20 cellular contexts compared by ENCODE assay signal in the genomic region with DNA sequence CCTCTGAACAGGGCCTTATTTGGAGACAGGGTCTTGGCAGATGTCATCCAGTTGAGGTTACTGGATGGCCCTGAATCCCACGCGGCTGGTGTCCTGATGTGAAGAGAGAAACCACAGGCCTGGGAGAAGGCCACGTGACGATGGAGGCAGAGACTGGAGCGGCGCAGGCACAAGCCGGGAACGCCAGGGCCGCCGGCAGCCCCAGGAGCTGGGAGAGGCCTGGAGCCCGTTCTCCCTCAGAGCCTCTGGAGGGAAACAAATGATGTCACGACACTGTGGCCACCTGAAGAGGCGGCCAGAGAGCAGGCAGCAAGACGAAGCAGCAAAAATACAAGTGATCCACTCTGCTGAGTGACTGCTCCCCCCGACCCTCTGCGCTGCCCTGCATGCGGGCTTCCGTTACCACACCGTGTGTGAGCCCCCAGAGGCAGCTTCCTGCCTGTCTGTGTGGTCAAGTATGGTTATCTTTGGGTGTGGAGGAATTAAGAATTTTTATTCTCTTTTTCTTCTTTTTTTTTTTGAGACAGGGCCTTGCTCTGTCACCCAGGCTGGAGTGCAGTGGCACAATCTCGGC. TPM values are rescaled to one million over a fixed set of nuclear protein-coding genes. Genes with fewer than 3 reads are reported as not detected.
DNase-seq lines count a peak whose midpoint lies in the region; ATAC-seq and TF ChIP-seq lines count a peak whose summit lies in the region.
"Had no signal": no experiment of that assay in that cellular context is flagged by ENCODE, and none has a peak within 500 bp of the region (broad histone marks: within the 10 kb centered on the region; RNA-seq: fewer than 3 reads in every experiment).

No MANE protein-coding gene starts in this region.

- H3K27me3 ChIP-seq in CD8-positive, alpha-beta T cell (ENCODE audit: insufficient read depth, low read length): no peaks in the 10 kb centered on the region
- H3K27me3 ChIP-seq in suprapubic skin: peaks cover 18% of the 10 kb centered on the region
- H3K27me3 ChIP-seq: vagina had no signal

- no peaks in the 10 kb centered on the region for H3K36me3 ChIP-seq in CD8-positive, alpha-beta T cell (ENCODE audit: insufficient read depth, low read length)
- no peaks in the 10 kb centered on the region for H3K36me3 ChIP-seq in KOPT-K1 (ENCODE audit: insufficient read depth, low read length)
- H3K36me3 ChIP-seq in suprapubic skin: no peaks in the 10 kb centered on the region
- H3K36me3 ChIP-seq: lower lobe of right lung, vagina had no signal

- peak in 2 of 7 experiments; percentile 26 for DNase-seq in CD8-positive, alpha-beta T cell
- DNase-seq in activated naive CD4-positive, alpha-beta T cell treated with anti-CD3 and anti-CD28 coated beads, Interleukin-2, amount 50 U/mL, for 72 hours (ENCODE audit: low spot score in 2 of 2): no peak
- DNase-seq in neural crest cell (ENCODE audit: low read depth, low spot score) (no peak), NCI-H1105 (lab: John Stamatoyannopoulos, UW) (no peak), suprapubic skin (ENCODE audit: low spot score in 2 of 2) (no peak)
- DNase-seq: amniotic stem cell; KBM-7; lower lobe of right lung; NCI-H1417 treated with DMSO at 0.1 percent for 48 hours; NCI-H226; stimulated activated naive CD4-positive, alpha-beta T cell; T-helper 9 cell had no signal

- H3K27ac ChIP-seq in CD8-positive, alpha-beta T cell (ENCODE audit: low read depth, low read length): no peak overlapping the region
- peak overlapping the region; percentile 80 for H3K27ac ChIP-seq in KOPT-K1 (ENCODE audit: low read depth, low read length, poor library complexity, severe bottlenecking)
- H3K27ac ChIP-seq in suprapubic skin: no peak overlapping the region
- H3K27ac ChIP-seq: C4-2B, lower lobe of right lung, vagina had no signal

- no peaks in the 10 kb centered on the region for H3K27me3 Mint-ChIP-seq in CD8-positive, alpha-beta T cell (ENCODE audit: low read depth)
- H3K27me3 Mint-ChIP-seq in neural crest cell (ENCODE audit: low read depth): peaks cover 21% of the 10 kb centered on the region

- no peaks in the 10 kb centered on the region for H3K9me3 ChIP-seq in CD8-positive, alpha-beta T cell (ENCODE audit: low read length)
- no peaks in the 10 kb centered on the region for H3K9me3 ChIP-seq in KOPT-K1 (ENCODE audit: insufficient read depth, low read length, poor library complexity, severe bottlenecking)
- no peaks in the 10 kb centered on the region for H3K9me3 ChIP-seq in suprapubic skin
- H3K9me3 ChIP-seq: lower lobe of right lung, vagina had no signal

- no peaks in the 10 kb centered on the region for H3K36me3 Mint-ChIP-seq in CD8-positive, alpha-beta T cell
- H3K36me3 Mint-ChIP-seq in activated naive CD4-positive, alpha-beta T cell treated with anti-CD3 and anti-CD28 coated beads, Interleukin-2, amount 50 U/mL, for 72 hours: peaks cover 0 to 16% of the 10 kb centered on the region in 2 donors
- H3K36me3 Mint-ChIP-seq in neural crest cell (ENCODE audit: low read depth): no peaks in the 10 kb centered on the region

- WGBS in suprapubic skin: 73% methylated on average over 20 of the region's 20 CpGs

- no peak overlapping the region for H3K4me3 ChIP-seq in CD8-positive, alpha-beta T cell (ENCODE audit: low read depth, low read length)
- no peak overlapping the region for H3K4me3 ChIP-seq in suprapubic skin
- H3K4me3 ChIP-seq: lower lobe of right lung, vagina had no signal

- CTCF ChIA-PET in CD8-positive, alpha-beta T cell (lab: Charles Lee): interaction anchor here (1.7 to 10.2 kb wide), 3 partner anchors 8 to 70 kb away, joined by 5 to 126 read pairs (median 14); a partner anchor contains a TSS

- peak overlapping the region; percentile 82 for H3K27ac Mint-ChIP-seq in CD8-positive, alpha-beta T cell
- peak overlapping the region; percentile 84 to 97 for H3K27ac Mint-ChIP-seq in activated naive CD4-positive, alpha-beta T cell treated with anti-CD3 and anti-CD28 coated beads, Interleukin-2, amount 50 U/mL, for 72 hours
- peak overlapping the region; percentile 19 for H3K27ac Mint-ChIP-seq in neural crest cell (ENCODE audit: unreplicated experiment)

- intact Hi-C loops in CD8-positive, alpha-beta T cell (cut with DNase I, micrococcal nuclease): no loop called here

- no peak for ATAC-seq in CD8-positive, alpha-beta T cell
- no peak for ATAC-seq in activated naive CD4-positive, alpha-beta T cell treated with anti-CD3 and anti-CD28 coated beads, Interleukin-2, amount 50 U/mL, for 72 hours
- no peak for ATAC-seq in HG02938 (IDR thresholded peaks at IDR 0.05; ENCODE audit: unreplicated experiment)
- ATAC-seq: HCT116, lower lobe of right lung had no signal

- H3K4me3 Mint-ChIP-seq in CD8-positive, alpha-beta T cell: peak overlapping the region; percentile 64
- no peak overlapping the region for H3K4me3 Mint-ChIP-seq in neural crest cell

- H3K4me1 ChIP-seq in CD8-positive, alpha-beta T cell (ENCODE audit: insufficient read depth, low read length): peaks cover 68% of the 10 kb centered on the region
- H3K4me1 ChIP-seq in suprapubic skin: peaks cover 13% of the 10 kb centered on the region

- H3K9me3 Mint-ChIP-seq in CD8-positive, alpha-beta T cell: no peaks in the 10 kb centered on the region
- peaks cover 0 to 8% of the 10 kb centered on the region in 2 donors for H3K9me3 Mint-ChIP-seq in activated naive CD4-positive, alpha-beta T cell treated with anti-CD3 and anti-CD28 coated beads, Interleukin-2, amount 50 U/mL, for 72 hours
- no peaks in the 10 kb centered on the region for H3K9me3 Mint-ChIP-seq in neural crest cell

- peaks cover 63% of the 10 kb centered on the region for H3K4me1 Mint-ChIP-seq in CD8-positive, alpha-beta T cell (ENCODE audit: low read depth)
- H3K4me1 Mint-ChIP-seq in neural crest cell: no peaks in the 10 kb centered on the region

- TF ChIP-seq EP300 in suprapubic skin (IDR thresholded peaks at IDR 0.05): no peak

- no peak for TF ChIP-seq POLR2A in suprapubic skin (IDR thresholded peaks at IDR 0.05)

- TF ChIP-seq CTCF in CD8-positive, alpha-beta T cell (IDR thresholded peaks at IDR 0.05): no peak
- no peak for TF ChIP-seq CTCF in neural crest cell (conservative IDR thresholded peaks at IDR 0.05)
- no peak for TF ChIP-seq CTCF in suprapubic skin (IDR thresholded peaks at IDR 0.05)

- POLR2A ChIA-PET in CD8-positive, alpha-beta T cell (lab: Charles Lee): interaction anchor here (0.9 to 7.5 kb wide), 4 partner anchors 8 to 199 kb away, joined by 4 to 80 read pairs (median 6); a partner anchor contains a TSS

RNA-seq across cellular contexts. Expression of a gene that starts 11.6 kb away (rescaled TPM):
- 100 to 1,000 TPM; 369 to 385 TPM for total RNA-seq in CD8-positive, alpha-beta T cell
- total RNA-seq in activated naive CD4-positive, alpha-beta T cell treated with anti-CD3 and anti-CD28 coated beads, Interleukin-2, amount 50 U/mL, for 72 hours: 100 to 1,000 TPM; 620 to 646 TPM
- total RNA-seq in neural crest cell: not detected in 2 replicates
- total RNA-seq in suprapubic skin: 1 to 10 TPM in 3 of 4 donors, under 1 TPM in 1; 0.29 to 4.4 (median 1.6) TPM
- total RNA-seq: cerebellum, Daoy, frontal cortex had no signal

RNA-seq across cellular contexts. Expression of a gene that starts 27.8 kb away (rescaled TPM):
- under 1 TPM; 0.44 to 0.60 TPM for total RNA-seq in CD8-positive, alpha-beta T cell
- total RNA-seq in activated naive CD4-positive, alpha-beta T cell treated with anti-CD3 and anti-CD28 coated beads, Interleukin-2, amount 50 U/mL, for 72 hours: 10 to 100 TPM in 1 of 2 donors, 1 to 10 TPM in 1; 2.3 to 13.7 TPM
- not detected in 2 replicates for total RNA-seq in neural crest cell
- 10 to 100 TPM in 3 of 4 donors, 1 to 10 TPM in 1; 9.5 to 37.8 (median 16.6) TPM for total RNA-seq in suprapubic skin

RNA-seq across cellular contexts. Expression of a gene that starts 32.3 kb away (rescaled TPM):
- total RNA-seq in CD8-positive, alpha-beta T cell: 100 to 1,000 TPM; 369 to 393 TPM
- total RNA-seq in activated naive CD4-positive, alpha-beta T cell treated with anti-CD3 and anti-CD28 coated beads, Interleukin-2, amount 50 U/mL, for 72 hours: 100 to 1,000 TPM; 130 to 171 TPM
- total RNA-seq in neural crest cell (163 and 165 TPM in 2 replicates), suprapubic skin (100 to 1,000 TPM in 1 of 4 donors, 10 to 100 TPM in 3; 52.3 to 142 (median 58.8) TPM)

RNA-seq across cellular contexts. Expression of a gene that starts 53.2 kb away (rescaled TPM):
- not detected for total RNA-seq in CD8-positive, alpha-beta T cell
- total RNA-seq in activated naive CD4-positive, alpha-beta T cell treated with anti-CD3 and anti-CD28 coated beads, Interleukin-2, amount 50 U/mL, for 72 hours: under 1 TPM; 0.18 to 0.41 TPM
- total RNA-seq in neural crest cell (0.20 and 0.23 TPM in 2 replicates), suprapubic skin (not detected)
- total RNA-seq: cerebellum, Daoy, frontal cortex, lower lobe of right lung, vagina had no signal

Comparison
In these comparisons a context has a peak if more than half of its experiments do, and no peak if none do; other contexts are left out.
1. H3K27ac Mint-ChIP-seq: peak in every context shown above with its lines; median percentile 90 in activated naive CD4-positive, alpha-beta T cell treated with anti-CD3 and anti-CD28 coated beads, Interleukin-2, amount 50 U/mL, for 72 hours; 82 in CD8-positive, alpha-beta T cell; 19 in neural crest cell.
2. RNA of a gene that starts 11.6 kb away (total RNA-seq): 620 to 646 TPM in activated naive CD4-positive, alpha-beta T cell treated with anti-CD3 and anti-CD28 coated beads, Interleukin-2, amount 50 U/mL, for 72 hours and 369 to 385 TPM in CD8-positive, alpha-beta T cell; 0.29 to 4.4 TPM in suprapubic skin and not detected in neural crest cell; every median in the first group is over 10 times any median in the second.